ENCODE assay signal across 1 cellular context in genomic region chr17:82983510-82984248, GRCh38.
TF ChIP-seq lines count a peak whose summit lies in the region.

No MANE protein-coding gene starts in this region.

TF ChIP-seq in HCT116, 20 proteins besides CTCF, POLR2A, EP300 and RAD21:
- TF ChIP-seq ZFX (IDR thresholded peaks at IDR 0.05), result no peak
- no peak for TF ChIP-seq REST (IDR thresholded peaks at IDR 0.05; ENCODE audit: low read depth)
- no peak for TF ChIP-seq CEBPB (IDR thresholded peaks at IDR 0.05; ENCODE audit: low read depth)
- no peak for TF ChIP-seq EZH2 (IDR thresholded peaks at IDR 0.05)
- no peak for TF ChIP-seq SRF (IDR thresholded peaks at IDR 0.05; ENCODE audit: low read depth)
- no peak for TF ChIP-seq JUND (IDR thresholded peaks at IDR 0.05)
- no peak for TF ChIP-seq POLR2AphosphoS5 (IDR thresholded peaks at IDR 0.05; ENCODE audit: low read depth, low read length)
- TF ChIP-seq ELF1 (IDR thresholded peaks at IDR 0.05; ENCODE audit: borderline replicate concordance, low read depth), result no peak
- TF ChIP-seq YY1 (IDR thresholded peaks at IDR 0.05; ENCODE audit: extremely low read depth, insufficient replicate concordance, low read depth, low read length), result no peak
- no peak for TF ChIP-seq ZBTB33 (IDR thresholded peaks at IDR 0.05; ENCODE audit: extremely low read depth, insufficient replicate concordance, low read length)
- no peak for TF ChIP-seq ATF3 (IDR thresholded peaks at IDR 0.05)
- no peak for TF ChIP-seq FOSL1 (IDR thresholded peaks at IDR 0.05; ENCODE audit: low read depth)
- TF ChIP-seq EZH2phosphoT487 (IDR thresholded peaks at IDR 0.05; ENCODE audit: borderline replicate concordance), result no peak
- TF ChIP-seq SP1 (IDR thresholded peaks at IDR 0.05; ENCODE audit: low read depth), result no peak
- TF ChIP-seq CBX3 (IDR thresholded peaks at IDR 0.05; ENCODE audit: low read depth), result no peak
- no peak for TF ChIP-seq MAX (IDR thresholded peaks at IDR 0.05)
- TF ChIP-seq EGR1 (IDR thresholded peaks at IDR 0.05; ENCODE audit: low read depth), result no peak
- TF ChIP-seq TCF7L2 (IDR thresholded peaks at IDR 0.05; ENCODE audit: borderline replicate concordance, extremely low read depth, insufficient read depth, insufficient read length), result no peak
TF ChIP-seq in HCT116: peak in this region for 0.
